In genomic region chr22:41911292-41911611, GRCh38 we compare ENCODE assay signal across 15 cellular contexts. TPM values are rescaled to one million over a fixed set of nuclear protein-coding genes. Genes with fewer than 3 reads are reported as not detected.
A peak's percentile ranks its signal among the peaks of the same experiment; 100 is the strongest.
DNase-seq lines count a peak whose midpoint lies in the region; ATAC-seq and TF ChIP-seq lines count a peak whose summit lies in the region.
"Had no signal": no experiment of that assay in that cellular context is flagged by ENCODE, and none has a peak within 500 bp of the region (broad histone marks: within the 10 kb centered on the region; RNA-seq: fewer than 3 reads in every experiment).

No MANE protein-coding gene starts in this region.

- dilution Hi-C loops in mammary epithelial cell (cut with HindIII; ENCODE audit: low sequenced_read_pairs) = no loop called here

- no peak for DNase-seq in CD4-positive, alpha-beta T cell
- DNase-seq in GM10266 (ENCODE audit: extremely low spot score) (peak; percentile 43), mammary epithelial cell (no peak), neural crest cell (ENCODE audit: low read depth, low spot score) (no peak), ecto neural progenitor cell (ENCODE audit: low spot score) (no peak)
- DNase-seq: activated gamma-delta T cell treated with Interleukin-2 at 50 U/mL for 16 hours; effector CD4-positive, alpha-beta T cell; MG63; NCI-H1930; SJCRH30 had no signal

- no peak overlapping the region for H2AFZ ChIP-seq in mammary epithelial cell (ENCODE audit: low read depth, low read length)

- H3K27ac ChIP-seq in CD4-positive, alpha-beta T cell (ENCODE audit: low read depth, low read length) = no peak overlapping the region
- no peak overlapping the region for H3K27ac ChIP-seq in mammary epithelial cell (ENCODE audit: insufficient read depth, low read depth, low read length)
- H3K27ac ChIP-seq: SJCRH30, testis had no signal

- BruUV-seq in mammary epithelial cell (replicated peaks; lab: Mats Ljungman, UMichigan) = no TSS peak

- H3K4me1 Mint-ChIP-seq in CD4-positive, alpha-beta T cell (ENCODE audit: low read depth) = peaks cover 28% of the 10 kb centered on the region
- peaks cover 4% of the 10 kb centered on the region for H3K4me1 Mint-ChIP-seq in neural crest cell

- H3K9ac ChIP-seq in mammary epithelial cell (ENCODE audit: insufficient read depth, low read length) = no peak overlapping the region

- no peaks in the 10 kb centered on the region for H3K79me2 ChIP-seq in mammary epithelial cell (ENCODE audit: insufficient read depth, low read length)

- no peak overlapping the region for H3K4me3 ChIP-seq in mammary epithelial cell (replicated peaks in 1 of 3; ENCODE audit: insufficient read depth in 1 of 3, low read depth in 2 of 3, low read length in 3 of 3)
- H3K4me3 ChIP-seq: HAP-1, MG63, SJCRH30 had no signal

- H3K36me3 ChIP-seq in mammary epithelial cell (ENCODE audit: insufficient read depth, low read length) = no peaks in the 10 kb centered on the region
- H3K36me3 ChIP-seq: MG63, SJCRH30 had no signal

- no peaks in the 10 kb centered on the region for H3K9me3 Mint-ChIP-seq in CD4-positive, alpha-beta T cell
- H3K9me3 Mint-ChIP-seq in neural crest cell = no peaks in the 10 kb centered on the region
- H3K9me3 Mint-ChIP-seq: activated CD8-positive, alpha-beta T cell treated with anti-CD3 and anti-CD28 coated beads for 36 hours had no signal

- WGBS in mammary epithelial cell (ENCODE audit: low coverage, missing lambda C conversion rate) = no CpG with 5 or more reads among the region's 12 CpGs

- no peaks in the 10 kb centered on the region for H4K20me1 ChIP-seq in mammary epithelial cell (ENCODE audit: insufficient read depth, low read length)

- TF ChIP-seq CTCF in CD4-positive, alpha-beta T cell (IDR thresholded peaks at IDR 0.05) = no peak
- no peak for TF ChIP-seq CTCF in GM10266 (IDR thresholded peaks at IDR 0.05; ENCODE audit: control insufficient read depth, insufficient read depth, low read depth, missing control alignments)
- TF ChIP-seq CTCF in mammary epithelial cell (conservative IDR thresholded peaks at IDR 0.05 in 1 of 2, IDR thresholded peaks at IDR 0.05 in 1 of 2; ENCODE audit: extremely low read depth in 1 of 2, insufficient read depth in 1 of 2, low read depth in 1 of 2, low read length in 2 of 2) = no peak
- TF ChIP-seq CTCF in neural crest cell (conservative IDR thresholded peaks at IDR 0.05) = no peak

- peaks cover 11% of the 10 kb centered on the region for H3K4me1 ChIP-seq in mammary epithelial cell (ENCODE audit: insufficient read depth, low read length)
- H3K4me1 ChIP-seq: SJCRH30 had no signal

- peaks cover 46% of the 10 kb centered on the region for H3K27me3 ChIP-seq in CD4-positive, alpha-beta T cell (ENCODE audit: control insufficient read depth, insufficient read depth, low read length)
- H3K27me3 ChIP-seq in mammary epithelial cell (ENCODE audit: insufficient read depth, low read length) = peaks cover 42% of the 10 kb centered on the region
- H3K27me3 ChIP-seq: testis had no signal

- H3K4me3 Mint-ChIP-seq in CD4-positive, alpha-beta T cell = peak overlapping the region; percentile 74
- peak overlapping the region; percentile 82 for H3K4me3 Mint-ChIP-seq in neural crest cell
- H3K4me3 Mint-ChIP-seq: activated CD8-positive, alpha-beta T cell treated with anti-CD3 and anti-CD28 coated beads for 36 hours had no signal

- in situ Hi-C loops in mammary epithelial cell (cut with MboI; ENCODE audit: low sequenced_read_pairs in 2 of 2) = no loop called here

- no peaks in the 10 kb centered on the region for H3K36me3 Mint-ChIP-seq in CD4-positive, alpha-beta T cell (ENCODE audit: low read depth)
- H3K36me3 Mint-ChIP-seq in neural crest cell (ENCODE audit: low read depth) = peaks cover 5% of the 10 kb centered on the region

- H3K4me2 ChIP-seq in mammary epithelial cell (ENCODE audit: insufficient read depth, low read depth, low read length) = peak overlapping the region; percentile 77

- intact Hi-C loops in CD4-positive, alpha-beta T cell (cut with DNase I, micrococcal nuclease) = no loop called here
- intact Hi-C loops in mammary epithelial cell (cut with micrococcal nuclease) = no loop called here

- H3K9me3 ChIP-seq in CD4-positive, alpha-beta T cell (ENCODE audit: control insufficient read depth, low read length) = no peaks in the 10 kb centered on the region
- H3K9me3 ChIP-seq in mammary epithelial cell (replicated peaks; ENCODE audit: insufficient read depth, low read length) = no peaks in the 10 kb centered on the region
- H3K9me3 ChIP-seq: HAP-1, MG63, SJCRH30, testis had no signal

- no peak overlapping the region for H3K27ac Mint-ChIP-seq in CD4-positive, alpha-beta T cell
- H3K27ac Mint-ChIP-seq in neural crest cell (ENCODE audit: unreplicated experiment) = no peak overlapping the region
- H3K27ac Mint-ChIP-seq: activated CD8-positive, alpha-beta T cell treated with anti-CD3 and anti-CD28 coated beads for 36 hours had no signal

- CTCF ChIA-PET in CD4-positive, alpha-beta T cell (lab: Charles Lee) = interaction anchor here (2.1 kb wide), 1 partner anchor 214 kb away, joined by 8 read pairs; no protein-coding TSS in a partner anchor
- CTCF ChIA-PET in mammary epithelial cell (lab: Charles Lee; ENCODE audit: low non-redundant PET) = no interaction called here

- POLR2A ChIA-PET in CD4-positive, alpha-beta T cell (lab: Charles Lee) = interaction anchor here (1.2 to 2.4 kb wide), 3 partner anchors 15 to 129 kb away, joined by 3 to 8 read pairs (median 3); partner anchors contain the start of genes CCDC134 and TNFRSF13C

- H3K27me3 Mint-ChIP-seq in CD4-positive, alpha-beta T cell = peaks cover 53% of the 10 kb centered on the region
- H3K27me3 Mint-ChIP-seq in neural crest cell (ENCODE audit: low read depth) = peaks cover 78% of the 10 kb centered on the region

- no peak for ATAC-seq in CD4-positive, alpha-beta T cell (ENCODE audit: poor library complexity)
- ATAC-seq in GM21825 (IDR thresholded peaks at IDR 0.05; ENCODE audit: unreplicated experiment) (no peak), GM18498 (IDR thresholded peaks at IDR 0.05; ENCODE audit: unreplicated experiment) (no peak)

RNA-seq across cellular contexts. Expression of gene SHISA8, which starts 3.6 kb away (rescaled TPM):
- total RNA-seq in CD4-positive, alpha-beta T cell = under 1 TPM; 0.56 to 0.60 TPM
- total RNA-seq in mammary epithelial cell (not detected), neural crest cell (0.19 TPM in 1 of 2 replicates, not detected in the other)
- polyA plus RNA-seq in mammary epithelial cell = not detected
- not detected for polyA minus RNA-seq in mammary epithelial cell
- total RNA-seq: SJCRH30 had no signal

RNA-seq across cellular contexts. Expression of gene TNFRSF13C, which starts 15.4 kb away (rescaled TPM):
- total RNA-seq in CD4-positive, alpha-beta T cell = 10 to 100 TPM; 12.2 to 12.9 TPM
- total RNA-seq in mammary epithelial cell (under 1 TPM; under 0.01 to 0.21 TPM), neural crest cell (4.0 and 4.4 TPM in 2 replicates)
- polyA plus RNA-seq in mammary epithelial cell = 0.07 TPM
- not detected for polyA minus RNA-seq in mammary epithelial cell

RNA-seq across cellular contexts. Expression of gene CENPM, which starts 35.7 kb away (rescaled TPM):
- 1 to 10 TPM; 7.6 to 8.4 TPM for total RNA-seq in CD4-positive, alpha-beta T cell
- total RNA-seq in mammary epithelial cell (10 to 100 TPM in 1 of 2 donors, under 1 TPM in 1; 0.50 to 20.0 TPM), neural crest cell (47.3 and 48.9 TPM in 2 replicates)
- 38.2 TPM for polyA plus RNA-seq in mammary epithelial cell
- polyA minus RNA-seq in mammary epithelial cell = 24.8 TPM

RNA-seq across cellular contexts. Expression of gene SEPTIN3, which starts 58.0 kb away (rescaled TPM):
- under 1 TPM; 0.20 to 0.22 TPM for total RNA-seq in CD4-positive, alpha-beta T cell
- total RNA-seq in mammary epithelial cell (1 to 10 TPM in 1 of 2 donors, under 1 TPM in 1; 0.73 to 1.7 TPM), neural crest cell (71.5 and 75.0 TPM in 2 replicates)
- polyA plus RNA-seq in mammary epithelial cell = 0.70 TPM
- not detected for polyA minus RNA-seq in mammary epithelial cell
